Comparison of ENCODE assay signal across 10 cellular contexts in the genomic region with DNA sequence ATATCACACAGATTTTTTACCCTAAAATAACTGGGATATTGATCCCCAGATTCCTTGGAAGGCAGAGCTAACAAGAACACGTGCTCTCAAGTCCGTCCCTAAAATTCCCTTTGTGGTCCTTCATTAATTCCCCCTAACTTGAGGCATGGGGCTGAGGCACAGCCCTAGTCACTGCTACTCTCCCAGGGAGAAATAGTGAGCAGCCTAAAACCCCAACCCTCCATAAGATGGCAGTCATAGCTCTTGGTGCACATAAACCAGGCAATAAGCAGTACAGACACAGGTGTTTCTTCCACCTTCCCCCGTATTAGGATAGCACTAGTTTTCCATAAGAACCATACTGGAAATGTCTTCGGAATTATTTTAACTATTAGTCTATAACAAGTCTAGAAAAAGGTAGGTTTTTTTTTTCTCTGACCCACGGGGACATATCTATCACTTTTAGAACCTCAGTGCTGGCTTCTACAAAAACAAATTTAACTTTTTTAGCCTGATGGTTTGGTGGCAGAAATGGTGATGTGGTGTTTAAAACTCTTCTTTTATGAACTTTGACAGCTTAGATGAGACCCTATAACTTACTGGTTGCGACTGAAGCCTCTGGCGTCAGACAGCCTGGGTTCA. TPM values are rescaled to one million over a fixed set of nuclear protein-coding genes. Genes with fewer than 3 reads are reported as not detected.
DNase-seq lines count a peak whose midpoint lies in the region; ATAC-seq and TF ChIP-seq lines count a peak whose summit lies in the region.
"Had no signal": no experiment of that assay in that cellular context is flagged by ENCODE, and none has a peak within 500 bp of the region (broad histone marks: within the 10 kb centered on the region; RNA-seq: fewer than 3 reads in every experiment).

No MANE protein-coding gene starts in this region.

- DNase-seq in AML-193 (lab: John Stamatoyannopoulos, UW) (peak; percentile 3 to 13), NCI-H69 (lab: John Stamatoyannopoulos, UW) (peak; percentile 60), NCI-H526 treated with DMSO at 0.1 percent for 48 hours (lab: John Stamatoyannopoulos, UW) (no peak), GOT3 (lab: John Stamatoyannopoulos, UW) (no peak)
- DNase-seq in activated T-cell treated with anti-CD3 and anti-CD28 coated beads, Interleukin-2, amount 50 U/mL, for 1 hour = no peak

- peak; percentile 43 for TF ChIP-seq CTCF in GM12873 (IDR thresholded peaks at IDR 0.05; ENCODE audit: insufficient read depth, low read depth, low read length, missing control alignments)

- ATAC-seq in esophagus mucosa = peak; percentile 35
- no peak for ATAC-seq in GM18907 (IDR thresholded peaks at IDR 0.05; ENCODE audit: unreplicated experiment)

RNA-seq across cellular contexts. Expression of a gene that starts 3.1 kb away (rescaled TPM):
- total RNA-seq in esophagus mucosa = 2.3 TPM
- total RNA-seq: activated T-helper 1 cell treated with anti-CD3 and anti-CD28 coated beads, Interleukin-12 subunit alpha, Interleukin-12 subunit beta, Interleukin-2, Interleukin-4 antibody, amounts not matched to agents 30 ng/mL and 10 ng/mL and 1 ng/mL, durations not matched to agents 14 hours and 24 hours and 36 hours had no signal

RNA-seq across cellular contexts. Expression of a gene that starts 9.4 kb away (rescaled TPM):
- not detected for total RNA-seq in esophagus mucosa
- total RNA-seq: activated T-helper 1 cell treated with anti-CD3 and anti-CD28 coated beads, Interleukin-12 subunit alpha, Interleukin-12 subunit beta, Interleukin-2, Interleukin-4 antibody, amounts not matched to agents 30 ng/mL and 10 ng/mL and 1 ng/mL, durations not matched to agents 14 hours and 24 hours and 36 hours; frontal cortex had no signal

RNA-seq across cellular contexts. Expression of a gene that starts 24.8 kb away (rescaled TPM):
- total RNA-seq in esophagus mucosa = 2.7 TPM
- total RNA-seq: activated T-helper 1 cell treated with anti-CD3 and anti-CD28 coated beads, Interleukin-12 subunit alpha, Interleukin-12 subunit beta, Interleukin-2, Interleukin-4 antibody, amounts not matched to agents 30 ng/mL and 10 ng/mL and 1 ng/mL, durations not matched to agents 14 hours and 24 hours and 36 hours; frontal cortex had no signal

RNA-seq across cellular contexts. Expression of a gene that starts 31.5 kb away (rescaled TPM):
- total RNA-seq in esophagus mucosa = 40.4 TPM

RNA-seq across cellular contexts. Expression of a gene that starts 32.4 kb away (rescaled TPM):
- not detected for total RNA-seq in esophagus mucosa
- total RNA-seq: activated T-helper 1 cell treated with anti-CD3 and anti-CD28 coated beads, Interleukin-12 subunit alpha, Interleukin-12 subunit beta, Interleukin-2, Interleukin-4 antibody, amounts not matched to agents 30 ng/mL and 10 ng/mL and 1 ng/mL, durations not matched to agents 14 hours and 24 hours and 36 hours; frontal cortex had no signal

Comparison
In these comparisons a context has a peak if more than half of its experiments do, and no peak if none do; other contexts are left out.
1. DNase-seq: peak in AML-193 (2 of 2) and NCI-H69 (single experiment); none in activated T-cell treated with anti-CD3 and anti-CD28 coated beads, Interleukin-2, amount 50 U/mL, for 1 hour (single experiment), NCI-H526 treated with DMSO at 0.1 percent for 48 hours (single experiment) and GOT3 (single experiment).